8 cellular contexts compared by ENCODE assay signal in the genomic region with DNA sequence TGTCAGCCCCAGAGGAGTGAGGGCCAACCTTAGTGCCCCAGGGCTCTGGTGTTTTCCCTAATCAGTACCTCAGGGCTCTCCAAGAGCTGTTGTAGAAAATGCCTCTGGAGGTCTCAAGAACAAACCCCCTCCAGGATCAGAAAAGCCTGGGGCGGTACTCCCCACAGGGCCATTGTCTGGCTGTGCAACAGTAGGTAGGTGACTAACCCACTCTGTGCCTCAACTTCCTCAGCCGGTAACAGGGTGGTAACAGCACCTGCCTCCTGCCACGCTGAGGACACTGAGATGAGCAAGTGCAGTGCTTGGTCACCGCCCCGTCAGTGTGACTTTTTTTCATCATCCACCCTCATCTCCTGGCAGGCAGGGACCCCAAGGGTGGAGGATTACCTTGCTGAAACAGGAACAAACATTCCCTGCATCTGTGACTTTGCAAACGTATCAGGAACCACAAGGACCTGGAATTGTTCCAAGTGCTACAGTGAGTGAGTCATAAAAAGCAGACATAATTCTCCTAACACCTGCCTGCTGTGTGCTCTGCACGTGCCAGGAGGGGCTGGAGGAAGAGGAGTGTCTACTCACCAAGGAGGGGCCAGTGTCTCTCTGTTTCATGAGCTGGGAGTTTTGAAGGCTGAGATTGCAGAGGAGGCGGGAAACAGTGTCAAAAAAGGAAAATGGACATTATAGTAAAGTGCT.
DNase-seq lines count a peak whose midpoint lies in the region; ATAC-seq and TF ChIP-seq lines count a peak whose summit lies in the region.
"Had no signal": no experiment of that assay in that cellular context is flagged by ENCODE, and none has a peak within 500 bp of the region (broad histone marks: within the 10 kb centered on the region; RNA-seq: fewer than 3 reads in every experiment).

No MANE protein-coding gene starts in this region.

- H3K4me3 ChIP-seq in NB4 (ENCODE audit: low read depth, low read length): no peak overlapping the region
- no peak overlapping the region for H3K4me3 ChIP-seq in mesendoderm (ENCODE audit: low read length)
- no peak overlapping the region for H3K4me3 ChIP-seq in smooth muscle cell

- H2BK15ac ChIP-seq in mesendoderm (replicated peaks; ENCODE audit: low read depth): no peak overlapping the region

- H2BK5ac ChIP-seq in mesendoderm (ENCODE audit: low read length): no peak overlapping the region

- no peaks in the 10 kb centered on the region for H4K20me1 ChIP-seq in smooth muscle cell (ENCODE audit: low read depth)

- H3K9me3 ChIP-seq in smooth muscle cell (replicated peaks; ENCODE audit: low read depth): no peaks in the 10 kb centered on the region

- H3K27me3 ChIP-seq in mesendoderm (ENCODE audit: insufficient read depth, low read length, poor library complexity) (no peaks in the 10 kb centered on the region), smooth muscle cell (ENCODE audit: low read depth) (peaks cover 5% of the 10 kb centered on the region)

- no peak overlapping the region for H2AK5ac ChIP-seq in mesendoderm (ENCODE audit: low read length)

- no peak overlapping the region for H3K4ac ChIP-seq in mesendoderm (ENCODE audit: low read depth, low read length)

- H3K36me3 ChIP-seq in mesendoderm (ENCODE audit: control insufficient read depth, insufficient read depth, low read length): no peaks in the 10 kb centered on the region
- H3K36me3 ChIP-seq in smooth muscle cell (ENCODE audit: low read depth): no peaks in the 10 kb centered on the region

- no peaks in the 10 kb centered on the region for H3K79me1 ChIP-seq in mesendoderm (ENCODE audit: low read length)

- no peak overlapping the region for H3K9ac ChIP-seq in mesendoderm (ENCODE audit: low read length)
- H3K9ac ChIP-seq in smooth muscle cell (ENCODE audit: low read depth): no peak overlapping the region

- DNase-seq in H4 (ENCODE audit: low spot score) (peak; percentile 65), NB4 (ENCODE audit: low read depth) (peak; percentile 11), RKO (ENCODE audit: low spot score) (peak; percentile 32), left kidney (ENCODE audit: low read depth, low spot score) (peak; percentile 66), mesendoderm (no peak), smooth muscle cell (lab: John Stamatoyannopoulos, UW; ENCODE audit: unreplicated experiment) (no peak)
- DNase-seq: MM.1S had no signal

- no peak overlapping the region for H3K27ac ChIP-seq in mesendoderm (ENCODE audit: low read depth, low read length)
- no peak overlapping the region for H3K27ac ChIP-seq in smooth muscle cell (ENCODE audit: low read depth)

- no peak overlapping the region for H4K5ac ChIP-seq in mesendoderm (ENCODE audit: low read length)

- no CpG with 5 or more reads among the region's 8 CpGs for WGBS in mesendoderm (ENCODE audit: extremely low coverage, insufficient coverage, low lambda C conversion rate)
- 71% methylated on average over 8 of the region's 8 CpGs for WGBS in smooth muscle cell (ENCODE audit: low lambda C conversion rate)

- H3F3A ChIP-seq in smooth muscle cell (ENCODE audit: low read depth): no peaks in the 10 kb centered on the region

- H3K4me1 ChIP-seq in mesendoderm (ENCODE audit: control insufficient read depth, low read depth, low read length) (no peaks in the 10 kb centered on the region), smooth muscle cell (ENCODE audit: low read depth) (no peaks in the 10 kb centered on the region)

- no peak for ATAC-seq in GM19351 (IDR thresholded peaks at IDR 0.05; ENCODE audit: unreplicated experiment)

- H2AFZ ChIP-seq in smooth muscle cell (ENCODE audit: low read depth): no peak overlapping the region

- TF ChIP-seq CTCF in NB4 (IDR thresholded peaks at IDR 0.05; ENCODE audit: low read depth, low read length) (no peak), smooth muscle cell (IDR thresholded peaks at IDR 0.05; ENCODE audit: borderline replicate concordance, insufficient read depth, poor library complexity, severe bottlenecking) (no peak)

- no peak overlapping the region for H4K8ac ChIP-seq in mesendoderm (ENCODE audit: low read depth, low read length)

- H2BK120ac ChIP-seq in mesendoderm (ENCODE audit: low read depth, low read length): no peak overlapping the region

- no peak for TF ChIP-seq POLR2A in NB4 (IDR thresholded peaks at IDR 0.05; ENCODE audit: extremely low read depth, insufficient read length)

- no peaks in the 10 kb centered on the region for H3K79me2 ChIP-seq in mesendoderm (ENCODE audit: control insufficient read depth, insufficient read depth, low read length)
- no peaks in the 10 kb centered on the region for H3K79me2 ChIP-seq in smooth muscle cell (ENCODE audit: low read depth)

- H3K23ac ChIP-seq in mesendoderm (ENCODE audit: low read length): no peak overlapping the region

- H3K4me2 ChIP-seq in mesendoderm (ENCODE audit: low read length): no peak overlapping the region
- no peak overlapping the region for H3K4me2 ChIP-seq in smooth muscle cell

- H3K56ac ChIP-seq in mesendoderm (ENCODE audit: low read length): no peak overlapping the region

- no peak overlapping the region for H3K18ac ChIP-seq in mesendoderm (ENCODE audit: low read length)

Comparison
In these comparisons a context has a peak if more than half of its experiments do, and no peak if none do; other contexts are left out.
1. DNase-seq: peak in H4 (single experiment), NB4 (single experiment), RKO (single experiment) and left kidney (single experiment); none in mesendoderm (single experiment) and smooth muscle cell (single experiment).